ENCODE assay signal across 8 cellular contexts in genomic region chr6:139134817-139135577, GRCh38. TPM values are rescaled to one million over a fixed set of nuclear protein-coding genes. Genes with fewer than 3 reads are reported as not detected.
DNase-seq lines count a peak whose midpoint lies in the region; ATAC-seq, FAIRE-seq and TF ChIP-seq lines count a peak whose summit lies in the region.

HECA (plus strand) TSS chr6:139135080; CDS start chr6:139135397, 317 bp downstream.

- no peak for FAIRE-seq in RCC 7860 (lab: Jason Lieb, UNC)

- H3K27me3 Mint-ChIP-seq in activated T-cell treated with anti-CD3 and anti-CD28 coated beads, Interleukin-2, amount 50 U/mL, for 72 hours (ENCODE audit: low read depth): no peaks in the 10 kb centered on the region

- TF ChIP-seq CTCF in KMS-11 (conservative IDR thresholded peaks at IDR 0.05; ENCODE audit: low read depth, low read length) (no peak), esophagus muscularis mucosa (IDR thresholded peaks at IDR 0.05) (no peak)

- H3K4me1 Mint-ChIP-seq in activated T-cell treated with anti-CD3 and anti-CD28 coated beads, Interleukin-2, amount 50 U/mL, for 72 hours (ENCODE audit: low read depth): peaks cover 81% of the 10 kb centered on the region

- WGBS in esophagus muscularis mucosa: 3% methylated on average over 32 of the region's 105 CpGs

- H2AFZ ChIP-seq in KMS-11 (ENCODE audit: low read depth): peak within 1 kb of the TSS; percentile 79

- no peaks in the 10 kb centered on the region for H3K36me3 ChIP-seq in KMS-11 (ENCODE audit: insufficient read depth)
- no peaks in the 10 kb centered on the region for H3K36me3 ChIP-seq in esophagus muscularis mucosa
- no peaks in the 10 kb centered on the region for H3K36me3 ChIP-seq in muscle layer of duodenum (ENCODE audit: control insufficient read depth in 1 of 2, insufficient read depth in 2 of 2, low read length in 2 of 2)

- H3K4me1 ChIP-seq in KMS-11 (ENCODE audit: low read depth, poor library complexity, severe bottlenecking) (peaks cover 17% of the 10 kb centered on the region), esophagus muscularis mucosa (peaks cover 23 to 56% (median 45%) of the 10 kb centered on the region in 4 donors), muscle layer of duodenum (ENCODE audit: control insufficient read depth in 1 of 2, insufficient read depth in 2 of 2, low read length in 2 of 2) (peaks cover 10 to 30% of the 10 kb centered on the region in 2 donors)

- TF ChIP-seq EP300 in esophagus muscularis mucosa (IDR thresholded peaks at IDR 0.05): no peak

- H4K20me1 ChIP-seq in KMS-11 (ENCODE audit: insufficient read depth): no peaks in the 10 kb centered on the region

- H3K9ac ChIP-seq in KMS-11: peak within 1 kb of the TSS; percentile 73

- H3K27ac ChIP-seq in KMS-11: peak within 1 kb of the TSS; percentile 52
- peak within 1 kb of the TSS; percentile 97 to 98 (median 98) for H3K27ac ChIP-seq in esophagus muscularis mucosa (replicated peaks in 1 of 4)
- H3K27ac ChIP-seq in muscle layer of duodenum (ENCODE audit: low read length): peak within 1 kb of the TSS; percentile 85

- intact Hi-C loops in esophagus muscularis mucosa (cut with DNase I): loop anchor here (5.0 to 10.0 kb wide), 2 partner anchors 103 to 230 kb away; no protein-coding TSS in a partner anchor

- TF ChIP-seq POLR2A in esophagus muscularis mucosa (IDR thresholded peaks at IDR 0.05; ENCODE audit: low read depth): peak; percentile 31

- no peaks in the 10 kb centered on the region for H3K9me3 Mint-ChIP-seq in activated T-cell treated with anti-CD3 and anti-CD28 coated beads, Interleukin-2, amount 50 U/mL, for 72 hours

- peak within 1 kb of the TSS; percentile 84 for H3K4me2 ChIP-seq in KMS-11

- peak within 1 kb of the TSS; percentile 86 to 91 for H3K4me3 Mint-ChIP-seq in activated T-cell treated with anti-CD3 and anti-CD28 coated beads, Interleukin-2, amount 50 U/mL, for 72 hours

- H3K27ac Mint-ChIP-seq in activated T-cell treated with anti-CD3 and anti-CD28 coated beads, Interleukin-2, amount 50 U/mL, for 72 hours: peak within 1 kb of the TSS; percentile 93

- H3K9me3 ChIP-seq in esophagus muscularis mucosa (no peaks in the 10 kb centered on the region), muscle layer of duodenum (ENCODE audit: control insufficient read depth in 1 of 2, low read length in 2 of 2) (no peaks in the 10 kb centered on the region)

- peaks cover 32% of the 10 kb centered on the region for H3K79me2 ChIP-seq in KMS-11 (ENCODE audit: insufficient read depth, low read depth)

- DNase-seq in DMS53 (lab: John Stamatoyannopoulos, UW) (peak; percentile 96), RCC 7860 (ENCODE audit: low spot score) (peak; percentile 68), esophagus muscularis mucosa (ENCODE audit: extremely low spot score) (peak; percentile 99)
- DNase-seq in activated T-cell treated with anti-CD3 and anti-CD28 coated beads, Interleukin-2, amount 50 U/mL, for 72 hours: peak; percentile 98 to 100
- DNase-seq in stimulated activated CD8-positive, alpha-beta memory T cell treated with anti-CD3 and anti-CD28 coated beads, Interleukin-7, amount 100 ng/mL, for 24 hours (ENCODE audit: low read depth): peak; percentile 99

- peaks cover 14 to 23% of the 10 kb centered on the region in 2 donors for H3K36me3 Mint-ChIP-seq in activated T-cell treated with anti-CD3 and anti-CD28 coated beads, Interleukin-2, amount 50 U/mL, for 72 hours (ENCODE audit: insufficient read depth in 2 of 2)

- ATAC-seq in GM21786 (IDR thresholded peaks at IDR 0.05; ENCODE audit: unreplicated experiment): peak; percentile 83
- peak; percentile 84 to 86 for ATAC-seq in activated T-cell treated with anti-CD3 and anti-CD28 coated beads, Interleukin-2, amount 50 U/mL, for 72 hours (replicated peaks in 1 of 2)

- H3K27me3 ChIP-seq in KMS-11 (ENCODE audit: insufficient read depth, low read depth) (no peaks in the 10 kb centered on the region), esophagus muscularis mucosa (no peaks in the 10 kb centered on the region), muscle layer of duodenum (ENCODE audit: low read depth, low read length) (no peaks in the 10 kb centered on the region)

- H3K4me3 ChIP-seq in KMS-11 (IDR thresholded peaks at IDR 0.05; ENCODE audit: insufficient read depth, low read depth, low read length): no peak within 1 kb of the TSS
- peak within 1 kb of the TSS; percentile 93 to 97 (median 94) for H3K4me3 ChIP-seq in esophagus muscularis mucosa
- peak within 1 kb of the TSS; percentile 73 to 77 for H3K4me3 ChIP-seq in muscle layer of duodenum (ENCODE audit: low read depth in 1 of 2, low read length in 2 of 2)

RNA-seq across cellular contexts. Expression of gene HECA, which starts in this region (rescaled TPM):
- 10 to 100 TPM; 77.6 to 89.7 TPM for total RNA-seq in activated T-cell treated with anti-CD3 and anti-CD28 coated beads, Interleukin-2, amount 50 U/mL, for 72 hours
- total RNA-seq in esophagus muscularis mucosa: 10 to 100 TPM; 43.2 to 68.4 (median 52.4) TPM
